ENCODE assay signal across 7 cellular contexts in genomic region chr6:53734473-53735299, GRCh38.
A peak's percentile ranks its signal among the peaks of the same experiment; 100 is the strongest.
DNase-seq lines count a peak whose midpoint lies in the region; ATAC-seq and TF ChIP-seq lines count a peak whose summit lies in the region.

No MANE protein-coding gene starts in this region.

- H3K4me3 Mint-ChIP-seq in GM23338 = no peak overlapping the region

- H3K27ac ChIP-seq in DND-41 (ENCODE audit: low read length) = peak overlapping the region; percentile 91
- H3K27ac ChIP-seq in GM23338 (ENCODE audit: low read depth) = no peak overlapping the region
- peak overlapping the region; percentile 58 for H3K27ac ChIP-seq in mesodermal cell (ENCODE audit: low read depth, low read length, severe bottlenecking)

- H2AFZ ChIP-seq in DND-41 (ENCODE audit: low read depth, low read length) (peak overlapping the region; percentile 65), GM23338 (no peak overlapping the region)

- H3K4me2 ChIP-seq in DND-41 (ENCODE audit: insufficient read depth, low read length) = peak overlapping the region; percentile 62
- H3K4me2 ChIP-seq in GM23338 = no peak overlapping the region

- H3K27me3 ChIP-seq in DND-41 (ENCODE audit: insufficient read depth, low read length, poor library complexity) (no peaks in the 10 kb centered on the region), GM23338 (ENCODE audit: insufficient read depth) (no peaks in the 10 kb centered on the region)

- H3K9me3 ChIP-seq in DND-41 (ENCODE audit: insufficient read depth, low read length, severe bottlenecking) (no peaks in the 10 kb centered on the region), mesodermal cell (ENCODE audit: control insufficient read depth, low read length) (no peaks in the 10 kb centered on the region)

- no peaks in the 10 kb centered on the region for H3K79me2 ChIP-seq in DND-41 (ENCODE audit: insufficient read depth, low read length)
- no peaks in the 10 kb centered on the region for H3K79me2 ChIP-seq in GM23338 (replicated peaks; ENCODE audit: insufficient read depth)

- peaks cover 13% of the 10 kb centered on the region for H3K4me1 Mint-ChIP-seq in GM23338

- H3K9me3 Mint-ChIP-seq in GM23338 = no peaks in the 10 kb centered on the region

- H4K20me1 ChIP-seq in DND-41 (ENCODE audit: insufficient read depth, low read length) (no peaks in the 10 kb centered on the region), GM23338 (replicated peaks; ENCODE audit: insufficient read depth) (no peaks in the 10 kb centered on the region)

- H3K36me3 Mint-ChIP-seq in GM23338 (ENCODE audit: low read depth) = no peaks in the 10 kb centered on the region

- no peak overlapping the region for H3K27ac Mint-ChIP-seq in GM23338

- ATAC-seq in DND-41 (ENCODE audit: insufficient read depth, low read depth) = peak; percentile 73
- peak; percentile 98 for ATAC-seq in GM23338
- no peak for ATAC-seq in HG03378 (IDR thresholded peaks at IDR 0.05; ENCODE audit: unreplicated experiment)

- peak; percentile 92 for DNase-seq in DND-41
- peak; percentile 80 for DNase-seq in GM23338 (ENCODE audit: low spot score)
- DNase-seq in NOMO-1 treated with DMSO at 0.1 percent for 48 hours (lab: John Stamatoyannopoulos, UW; ENCODE audit: unreplicated experiment) = peak; percentile 28
- DNase-seq in cardiac fibroblast (ENCODE audit: low read depth in 2 of 2) = peak; percentile 50 to 78
- no peak for DNase-seq in NCI-H128 (lab: John Stamatoyannopoulos, UW; ENCODE audit: unreplicated experiment)

- H3K9ac ChIP-seq in DND-41 (ENCODE audit: low read depth, low read length) = peak overlapping the region; percentile 47

- H3K36me3 ChIP-seq in DND-41 (ENCODE audit: insufficient read depth, low read length) = no peaks in the 10 kb centered on the region
- no peaks in the 10 kb centered on the region for H3K36me3 ChIP-seq in GM23338 (ENCODE audit: insufficient read depth)
- H3K36me3 ChIP-seq in mesodermal cell (ENCODE audit: control insufficient read depth, insufficient read depth, low read length) = no peaks in the 10 kb centered on the region

- TF ChIP-seq CTCF in DND-41 (IDR thresholded peaks at IDR 0.05; ENCODE audit: borderline replicate concordance, extremely low read depth, low read length, poor library complexity, severe bottlenecking) (peak; percentile 87), GM23338 (conservative IDR thresholded peaks at IDR 0.05; ENCODE audit: low read depth in 2 of 2) (peak; percentile 77 to 86), cardiac fibroblast (IDR thresholded peaks at IDR 0.05; ENCODE audit: low read depth, low read length) (peak; percentile 40)

- H3K4me1 ChIP-seq in DND-41 (ENCODE audit: insufficient read depth, low read length) (peaks cover 83% of the 10 kb centered on the region), GM23338 (ENCODE audit: insufficient read depth) (peaks cover 8% of the 10 kb centered on the region; the same call in 1 of the 2 replicates), mesodermal cell (ENCODE audit: control insufficient read depth, insufficient read depth, low read length, poor library complexity, severe bottlenecking) (peaks cover 7% of the 10 kb centered on the region)

- no peaks in the 10 kb centered on the region for H3K9me2 ChIP-seq in GM23338 (ENCODE audit: insufficient read depth)

- H3F3A ChIP-seq in GM23338 (replicated peaks; ENCODE audit: low read depth) = no peaks in the 10 kb centered on the region

- H3K4me3 ChIP-seq in DND-41 (ENCODE audit: low read depth in 1 of 2, low read length in 2 of 2) (peak overlapping the region in 1 of 2 experiments; percentile 45; a peak in 2 of 4 replicates), GM23338 (no peak overlapping the region), cardiac fibroblast (replicated peaks in 1 of 2; ENCODE audit: low read depth in 2 of 2, low read length in 2 of 2) (no peak overlapping the region), mesodermal cell (ENCODE audit: extremely low read depth, insufficient read depth, low read length, poor library complexity, severe bottlenecking) (no peak overlapping the region)

- 67 to 89% methylated on average over 4 to 10 of the region's 13 CpGs for WGBS in mesodermal cell (ENCODE audit: insufficient coverage in 2 of 2), 2 experiments

- H3K27me3 Mint-ChIP-seq in GM23338 (ENCODE audit: insufficient read depth, low read depth, poor library complexity) = peaks cover 2% of the 10 kb centered on the region

TF ChIP-seq in GM23338, 12 proteins besides CTCF, POLR2A, EP300 and RAD21:
- TF ChIP-seq ZNF462 (CRISPR knock-in tag; IDR thresholded peaks at IDR 0.05) (peak; percentile 79; the same call in 1 of the 2 replicates), ZNF331 (CRISPR knock-in tag; IDR thresholded peaks at IDR 0.05; ENCODE audit: low read depth) (no peak), REST (IDR thresholded peaks at IDR 0.05; ENCODE audit: unreplicated experiment) (no peak)
